ENCODE assay signal across 9 cellular contexts in genomic region chr6:47242483-47243386, GRCh38.
A peak's percentile ranks its signal among the peaks of the same experiment; 100 is the strongest.
DNase-seq lines count a peak whose midpoint lies in the region; FAIRE-seq and TF ChIP-seq lines count a peak whose summit lies in the region.
"Had no signal": no experiment of that assay in that cellular context is flagged by ENCODE, and none has a peak within 500 bp of the region (broad histone marks: within the 10 kb centered on the region; RNA-seq: fewer than 3 reads in every experiment).

No MANE protein-coding gene starts in this region.

- H3K36me3 ChIP-seq in MG63 (no peaks in the 10 kb centered on the region), astrocyte (ENCODE audit: insufficient read depth, low read length) (no peaks in the 10 kb centered on the region), hepatocyte (replicated peaks; ENCODE audit: insufficient read depth, low read depth) (no peaks in the 10 kb centered on the region), small intestine (ENCODE audit: control insufficient read depth in 2 of 2, insufficient read depth in 2 of 2, low read length in 2 of 2) (no peaks in the 10 kb centered on the region)

- no peaks in the 10 kb centered on the region for H3K36me3 Mint-ChIP-seq in HFFc6 (ENCODE audit: low read depth)
- H3K36me3 Mint-ChIP-seq in astrocyte (ENCODE audit: low read depth, unreplicated experiment) = peaks cover 21% of the 10 kb centered on the region

- FAIRE-seq in GM12892 (lab: Jason Lieb, UNC) (peak; percentile 95), astrocyte (lab: Jason Lieb, UNC) (peak; percentile 9), small intestine (lab: Jason Lieb, UNC) (no peak)

- peaks cover 13% of the 10 kb centered on the region for H3K4me1 ChIP-seq in astrocyte (ENCODE audit: insufficient read depth, low read length)
- peaks cover 29% of the 10 kb centered on the region for H3K4me1 ChIP-seq in hepatocyte (ENCODE audit: insufficient read depth)
- peaks cover 6 to 22% of the 10 kb centered on the region in 2 donors for H3K4me1 ChIP-seq in small intestine (ENCODE audit: control insufficient read depth in 2 of 2, insufficient read depth in 1 of 2, low read depth in 1 of 2, low read length in 1 of 2)

- WGBS in hepatocyte (ENCODE audit: low lambda C conversion rate, missing lambda C conversion rate) = 45% methylated on average over 14 of the region's 14 CpGs
- 19 to 34% (median 28%) methylated on average over 14 of the region's 14 CpGs for WGBS in small intestine, 3 donors

- H3K27ac ChIP-seq in astrocyte (ENCODE audit: low read depth, low read length) (peak overlapping the region; percentile 57), hepatocyte (peak overlapping the region; percentile 69), small intestine (ENCODE audit: low read depth in 1 of 2, low read length in 1 of 2) (peak overlapping the region in 1 of 2 donors; percentile 53)

- TF ChIP-seq CTCF in HFFc6 (IDR thresholded peaks at IDR 0.05) = no peak
- no peak for TF ChIP-seq CTCF in astrocyte (IDR thresholded peaks at IDR 0.05; ENCODE audit: insufficient read depth, low read depth, low read length)
- no peak for TF ChIP-seq CTCF in hepatocyte (IDR thresholded peaks at IDR 0.05; ENCODE audit: poor library complexity)

- no peak for TF ChIP-seq POLR2A in GM12892 (IDR thresholded peaks at IDR 0.05; ENCODE audit: low read depth, low read length)

- DNase-seq in GM12892 (ENCODE audit: insufficient read length) = peak; percentile 45
- peak; percentile 79 for DNase-seq in HFFc6
- peak; percentile 86 for DNase-seq in MG63
- peak; percentile 11 to 55 for DNase-seq in SW 1271 (lab: John Stamatoyannopoulos, UW)
- DNase-seq in astrocyte (ENCODE audit: low read depth) = peak; percentile 92
- DNase-seq in hepatocyte (ENCODE audit: low spot score) = peak; percentile 92
- peak; percentile 93 for DNase-seq in small intestine
- DNase-seq in cortex of kidney (lab: John Stamatoyannopoulos, UW) = no peak

- no peaks in the 10 kb centered on the region for H3K9me3 ChIP-seq in MG63
- no peaks in the 10 kb centered on the region for H3K9me3 ChIP-seq in astrocyte (ENCODE audit: insufficient read depth, low read depth, low read length)
- H3K9me3 ChIP-seq in hepatocyte (ENCODE audit: low read depth) = no peaks in the 10 kb centered on the region
- no peaks in the 10 kb centered on the region for H3K9me3 ChIP-seq in small intestine (ENCODE audit: control insufficient read depth, low read depth)

- H3K27me3 ChIP-seq in MG63 (no peaks in the 10 kb centered on the region), astrocyte (ENCODE audit: insufficient read depth, low read length) (no peaks in the 10 kb centered on the region), hepatocyte (no peaks in the 10 kb centered on the region), small intestine (ENCODE audit: control insufficient read depth in 2 of 2, insufficient read depth in 2 of 2, low read length in 2 of 2) (no peaks in the 10 kb centered on the region)

- H3K79me2 ChIP-seq in astrocyte (ENCODE audit: insufficient read depth, low read length) (no peaks in the 10 kb centered on the region), hepatocyte (peaks cover 21% of the 10 kb centered on the region)

- no peaks in the 10 kb centered on the region for H3K9me2 ChIP-seq in hepatocyte (replicated peaks; ENCODE audit: insufficient read depth)

- H3K27ac Mint-ChIP-seq in HFFc6 = peak overlapping the region; percentile 60; the same call in 1 of the 2 replicates
- H3K27ac Mint-ChIP-seq in astrocyte (ENCODE audit: unreplicated experiment) = peak overlapping the region; percentile 98

- H3K9ac ChIP-seq in astrocyte (ENCODE audit: low read length) = peak overlapping the region; percentile 52

- H3K27me3 Mint-ChIP-seq in HFFc6 (ENCODE audit: insufficient read depth) (no peaks in the 10 kb centered on the region), astrocyte (ENCODE audit: low read depth, unreplicated experiment) (no peaks in the 10 kb centered on the region)

- H3K9me3 Mint-ChIP-seq in HFFc6 (no peaks in the 10 kb centered on the region), astrocyte (ENCODE audit: unreplicated experiment) (no peaks in the 10 kb centered on the region)
- H3K9me3 Mint-ChIP-seq: neural crest cell had no signal

- H4K20me1 ChIP-seq in astrocyte (ENCODE audit: insufficient read depth, low read length) (no peaks in the 10 kb centered on the region), hepatocyte (ENCODE audit: insufficient read depth, poor library complexity, severe bottlenecking) (no peaks in the 10 kb centered on the region)

- peak overlapping the region; percentile 70 for H3K4me2 ChIP-seq in astrocyte (ENCODE audit: low read length)
- H3K4me2 ChIP-seq in hepatocyte = peak overlapping the region; percentile 18

- H3K4me3 ChIP-seq in MG63 (no peak overlapping the region), astrocyte (ENCODE audit: insufficient read depth, low read depth, low read length) (no peak overlapping the region), hepatocyte (no peak overlapping the region), small intestine (ENCODE audit: low read depth in 1 of 2, low read length in 2 of 2) (no peak overlapping the region)

- H3K4me1 Mint-ChIP-seq in HFFc6 (ENCODE audit: low read depth) (peaks cover 12% of the 10 kb centered on the region; the same call in 1 of the 2 replicates), astrocyte (ENCODE audit: low read depth, unreplicated experiment) (peaks cover 63% of the 10 kb centered on the region)

- H2AFZ ChIP-seq in astrocyte (ENCODE audit: low read depth, low read length) (no peak overlapping the region), hepatocyte (no peak overlapping the region)

- H3K4me3 Mint-ChIP-seq in HFFc6 = peak overlapping the region; percentile 11; the same call in 1 of the 2 replicates
- no peak overlapping the region for H3K4me3 Mint-ChIP-seq in astrocyte (ENCODE audit: unreplicated experiment)
- H3K4me3 Mint-ChIP-seq: neural crest cell had no signal
